ENCODE assay signal across 12 cellular contexts in genomic region chr2:127277028-127277427, GRCh38. TPM values are rescaled to one million over a fixed set of nuclear protein-coding genes. Genes with fewer than 3 reads are reported as not detected.
DNase-seq lines count a peak whose midpoint lies in the region; ATAC-seq and TF ChIP-seq lines count a peak whose summit lies in the region.
"Had no signal": no experiment of that assay in that cellular context is flagged by ENCODE, and none has a peak within 500 bp of the region (broad histone marks: within the 10 kb centered on the region; RNA-seq: fewer than 3 reads in every experiment).

No MANE protein-coding gene starts in this region.

- H3K27ac Mint-ChIP-seq in Caco-2 (ENCODE audit: unreplicated experiment): no peak overlapping the region

- CTCF ChIA-PET in Caco-2 (lab: Charles Lee): no interaction called here

- H3K27me3 ChIP-seq in MG63 (no peaks in the 10 kb centered on the region), Caco-2 (replicated peaks; ENCODE audit: control insufficient read depth, insufficient read depth, low read length) (no peaks in the 10 kb centered on the region)
- H3K27me3 ChIP-seq: SJSA1 had no signal

- no peaks in the 10 kb centered on the region for H3K27me3 Mint-ChIP-seq in Caco-2 (ENCODE audit: insufficient read depth, unreplicated experiment)

- H3K36me3 Mint-ChIP-seq in Caco-2 (ENCODE audit: insufficient read depth, unreplicated experiment): peaks cover 83% of the 10 kb centered on the region

- ATAC-seq in GM18520 (IDR thresholded peaks at IDR 0.05; ENCODE audit: unreplicated experiment) (peak; percentile 65), GM21423 (IDR thresholded peaks at IDR 0.05; ENCODE audit: unreplicated experiment) (peak; percentile 84), HG03103 (IDR thresholded peaks at IDR 0.05; ENCODE audit: low read depth, unreplicated experiment) (peak; percentile 73)

- H3K4me3 ChIP-seq in fibroblast of mammary gland (ENCODE audit: control insufficient read depth, low read depth, low read length) (no peak overlapping the region), MG63 (no peak overlapping the region), Caco-2 (ENCODE audit: low read depth, low read length) (no peak overlapping the region)
- H3K4me3 ChIP-seq: left ventricle myocardium inferior, SJSA1 had no signal

- H3K9me3 Mint-ChIP-seq in Caco-2 (ENCODE audit: unreplicated experiment): no peaks in the 10 kb centered on the region

- intact Hi-C loops in Caco-2 (cut with micrococcal nuclease; ENCODE audit: unreplicated experiment): no loop called here

- TF ChIP-seq CTCF in fibroblast of mammary gland (conservative IDR thresholded peaks at IDR 0.05; ENCODE audit: control insufficient read depth, insufficient read depth, low read depth, low read length) (no peak), Caco-2 (IDR thresholded peaks at IDR 0.05; ENCODE audit: insufficient read depth in 1 of 2, low read depth in 1 of 2, low read length in 1 of 2, severe bottlenecking in 1 of 2, unreplicated experiment in 1 of 2) (no peak)

- no peaks in the 10 kb centered on the region for H3K4me1 ChIP-seq in Caco-2
- H3K4me1 ChIP-seq: left ventricle myocardium inferior, SJSA1 had no signal

- H3K4me1 Mint-ChIP-seq in Caco-2 (ENCODE audit: low read depth, unreplicated experiment): no peaks in the 10 kb centered on the region

- POLR2A ChIA-PET in Caco-2 (lab: Charles Lee): no interaction called here

- DNase-seq in fibroblast of mammary gland (ENCODE audit: low read depth): peak; percentile 35
- DNase-seq in NCI-H2081 (lab: John Stamatoyannopoulos, UW): no peak
- no peak for DNase-seq in MG63
- DNase-seq in inferior parietal cortex (ENCODE audit: extremely low spot score): no peak
- DNase-seq in Caco-2: no peak
- DNase-seq: left ventricle myocardium inferior; NCI-H2171 treated with DMSO at 0.1 percent for 48 hours; stimulated activated CD8-positive, alpha-beta memory T cell treated with anti-CD3 and anti-CD28 coated beads, Interleukin-4, amount 100 ng/mL, for 48 hours had no signal

- H3K4me3 Mint-ChIP-seq in Caco-2 (ENCODE audit: unreplicated experiment): no peak overlapping the region

- no TSS peak for BruUV-seq in Caco-2 (replicated peaks; lab: Mats Ljungman, UMichigan)

- H3K36me3 ChIP-seq in MG63 (peaks cover 52% of the 10 kb centered on the region), Caco-2 (ENCODE audit: control insufficient read depth, insufficient read depth, low read length) (peaks cover 6% of the 10 kb centered on the region)

- H3K9me3 ChIP-seq in MG63: no peaks in the 10 kb centered on the region
- H3K9me3 ChIP-seq in Caco-2: no peaks in the 10 kb centered on the region
- H3K9me3 ChIP-seq: left ventricle myocardium inferior, SJSA1 had no signal

RNA-seq across cellular contexts. Expression of gene ERCC3, which starts 16.9 kb away (rescaled TPM):
- 21.4 and 35.1 TPM in 2 replicates for total RNA-seq in MG63 (2014; rRNA removed; shearing (Covaris generic); ENCODE audit: low replicate concordance)
- 50.5 and 52.5 TPM in 2 replicates for total RNA-seq in Caco-2 (2022)

RNA-seq across cellular contexts. Expression of gene CYP27C1, which starts 56.9 kb away (rescaled TPM):
- total RNA-seq in MG63 (2014; rRNA removed; shearing (Covaris generic); ENCODE audit: low replicate concordance): not detected in 2 replicates
- total RNA-seq in Caco-2 (2022): 0.11 TPM in 1 of 2 replicates, not detected in the other
